In the genomic region with DNA sequence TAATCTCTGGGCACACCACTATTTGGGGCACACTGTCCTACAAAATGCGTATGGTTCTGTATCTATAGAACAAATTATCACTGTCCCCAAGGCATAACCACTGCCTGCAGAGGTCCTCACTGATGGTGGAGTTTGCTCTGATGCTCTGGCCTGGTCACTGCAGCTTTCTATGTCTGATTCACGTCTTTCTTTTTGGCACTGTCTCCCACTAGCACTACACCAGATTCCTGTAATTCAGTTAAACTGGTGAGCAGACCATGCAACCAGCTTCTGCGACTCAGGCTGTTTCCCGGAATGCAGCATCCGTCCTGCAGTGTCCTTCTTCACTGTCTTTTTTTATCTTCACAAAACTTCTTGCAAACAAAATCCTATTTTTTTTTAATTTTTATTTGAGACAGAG, we compare ENCODE assay signal across 1 cellular context.
TF ChIP-seq lines count a peak whose summit lies in the region.

No MANE protein-coding gene starts in this region.

TF ChIP-seq in IMR-90, 13 proteins besides CTCF, POLR2A, EP300 and RAD21:
- TF ChIP-seq RCOR1 (IDR thresholded peaks at IDR 0.05; ENCODE audit: insufficient replicate concordance, low read length) = no peak
- TF ChIP-seq BHLHE40 (IDR thresholded peaks at IDR 0.05; ENCODE audit: low read depth, low read length) = no peak
- no peak for TF ChIP-seq CEBPB (IDR thresholded peaks at IDR 0.05; ENCODE audit: low read depth, low read length)
- TF ChIP-seq CHD1 (IDR thresholded peaks at IDR 0.05; ENCODE audit: low read depth, low read length) = no peak
- no peak for TF ChIP-seq FOS (IDR thresholded peaks at IDR 0.05; ENCODE audit: low read depth, low read length)
- TF ChIP-seq, protein P1, sequence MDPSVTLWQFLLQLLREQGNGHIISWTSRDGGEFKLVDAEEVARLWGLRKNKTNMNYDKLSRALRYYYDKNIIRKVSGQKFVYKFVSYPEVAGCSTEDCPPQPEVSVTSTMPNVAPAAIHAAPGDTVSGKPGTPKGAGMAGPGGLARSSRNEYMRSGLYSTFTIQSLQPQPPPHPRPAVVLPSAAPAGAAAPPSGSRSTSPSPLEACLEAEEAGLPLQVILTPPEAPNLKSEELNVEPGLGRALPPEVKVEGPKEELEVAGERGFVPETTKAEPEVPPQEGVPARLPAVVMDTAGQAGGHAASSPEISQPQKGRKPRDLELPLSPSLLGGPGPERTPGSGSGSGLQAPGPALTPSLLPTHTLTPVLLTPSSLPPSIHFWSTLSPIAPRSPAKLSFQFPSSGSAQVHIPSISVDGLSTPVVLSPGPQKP (IDR thresholded peaks at IDR 0.05; ENCODE audit: borderline replicate concordance, low read depth, low read length) = no peak
- no peak for TF ChIP-seq MAZ (IDR thresholded peaks at IDR 0.05; ENCODE audit: borderline replicate concordance, low read depth, low read length)
- no peak for TF ChIP-seq NFE2L2 (IDR thresholded peaks at IDR 0.05; ENCODE audit: low read depth, low read length)
- no peak for TF ChIP-seq SMC3 (IDR thresholded peaks at IDR 0.05; ENCODE audit: low read depth, low read length)
- no peak for TF ChIP-seq RFX5 (IDR thresholded peaks at IDR 0.05; ENCODE audit: low read depth, low read length)
- TF ChIP-seq, protein P2, sequence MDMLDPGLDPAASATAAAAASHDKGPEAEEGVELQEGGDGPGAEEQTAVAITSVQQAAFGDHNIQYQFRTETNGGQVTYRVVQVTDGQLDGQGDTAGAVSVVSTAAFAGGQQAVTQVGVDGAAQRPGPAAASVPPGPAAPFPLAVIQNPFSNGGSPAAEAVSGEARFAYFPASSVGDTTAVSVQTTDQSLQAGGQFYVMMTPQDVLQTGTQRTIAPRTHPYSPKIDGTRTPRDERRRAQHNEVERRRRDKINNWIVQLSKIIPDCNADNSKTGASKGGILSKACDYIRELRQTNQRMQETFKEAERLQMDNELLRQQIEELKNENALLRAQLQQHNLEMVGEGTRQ (IDR thresholded peaks at IDR 0.05; ENCODE audit: low read depth, low read length) = no peak
- no peak for TF ChIP-seq MXI1 (IDR thresholded peaks at IDR 0.05; ENCODE audit: borderline replicate concordance, low read depth, low read length)
- TF ChIP-seq MAFK (IDR thresholded peaks at IDR 0.05; ENCODE audit: low read depth, low read length) = no peak
